Comparison of ENCODE assay signal across 1 cellular context in the genomic region with DNA sequence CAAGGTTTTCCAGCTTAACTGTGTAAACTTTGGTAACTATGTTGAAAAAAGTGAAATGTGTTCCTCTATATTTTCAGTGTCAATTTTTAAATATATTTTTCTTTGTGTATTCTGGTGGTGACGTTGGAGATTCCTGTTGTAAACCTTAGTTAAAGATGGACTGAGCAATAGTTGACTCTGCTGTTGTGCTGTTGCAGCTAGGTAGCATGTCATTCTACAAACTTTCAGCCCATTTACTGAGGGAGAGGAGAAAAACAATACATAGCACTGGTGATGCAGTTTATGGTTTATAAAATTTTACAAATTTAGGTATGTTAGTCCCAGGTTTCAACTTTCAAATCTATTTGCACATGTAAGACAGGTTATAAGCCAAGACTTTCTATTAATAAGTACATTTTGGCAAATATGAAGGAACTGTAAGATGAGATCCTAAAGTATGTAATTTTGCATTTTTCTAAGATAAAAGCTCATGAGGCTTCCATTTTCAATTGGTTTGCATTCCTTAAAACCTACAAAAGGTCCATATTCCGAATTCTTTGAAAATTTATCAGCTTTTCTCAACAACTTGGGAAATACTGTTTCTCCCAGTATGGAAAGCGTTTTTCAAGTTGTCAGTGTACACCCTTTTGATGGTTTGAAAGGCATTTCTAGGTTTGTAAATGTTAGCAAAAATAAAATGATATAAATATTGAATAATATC.
TF ChIP-seq lines count a peak whose summit lies in the region.

No MANE protein-coding gene starts in this region.

TF ChIP-seq in WTC11, 78 proteins besides CTCF, POLR2A, EP300 and RAD21 (continued from another document):
- TF ChIP-seq, protein P1, sequence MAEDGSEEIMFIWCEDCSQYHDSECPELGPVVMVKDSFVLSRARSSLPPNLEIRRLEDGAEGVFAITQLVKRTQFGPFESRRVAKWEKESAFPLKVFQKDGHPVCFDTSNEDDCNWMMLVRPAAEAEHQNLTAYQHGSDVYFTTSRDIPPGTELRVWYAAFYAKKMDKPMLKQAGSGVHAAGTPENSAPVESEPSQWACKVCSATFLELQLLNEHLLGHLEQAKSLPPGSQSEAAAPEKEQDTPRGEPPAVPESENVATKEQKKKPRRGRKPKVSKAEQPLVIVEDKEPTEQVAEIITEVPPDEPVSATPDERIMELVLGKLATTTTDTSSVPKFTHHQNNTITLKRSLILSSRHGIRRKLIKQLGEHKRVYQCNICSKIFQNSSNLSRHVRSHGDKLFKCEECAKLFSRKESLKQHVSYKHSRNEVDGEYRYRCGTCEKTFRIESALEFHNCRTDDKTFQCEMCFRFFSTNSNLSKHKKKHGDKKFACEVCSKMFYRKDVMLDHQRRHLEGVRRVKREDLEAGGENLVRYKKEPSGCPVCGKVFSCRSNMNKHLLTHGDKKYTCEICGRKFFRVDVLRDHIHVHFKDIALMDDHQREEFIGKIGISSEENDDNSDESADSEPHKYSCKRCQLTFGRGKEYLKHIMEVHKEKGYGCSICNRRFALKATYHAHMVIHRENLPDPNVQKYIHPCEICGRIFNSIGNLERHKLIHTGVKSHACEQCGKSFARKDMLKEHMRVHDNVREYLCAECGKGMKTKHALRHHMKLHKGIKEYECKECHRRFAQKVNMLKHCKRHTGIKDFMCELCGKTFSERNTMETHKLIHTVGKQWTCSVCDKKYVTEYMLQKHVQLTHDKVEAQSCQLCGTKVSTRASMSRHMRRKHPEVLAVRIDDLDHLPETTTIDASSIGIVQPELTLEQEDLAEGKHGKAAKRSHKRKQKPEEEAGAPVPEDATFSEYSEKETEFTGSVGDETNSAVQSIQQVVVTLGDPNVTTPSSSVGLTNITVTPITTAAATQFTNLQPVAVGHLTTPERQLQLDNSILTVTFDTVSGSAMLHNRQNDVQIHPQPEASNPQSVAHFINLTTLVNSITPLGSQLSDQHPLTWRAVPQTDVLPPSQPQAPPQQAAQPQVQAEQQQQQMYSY (CRISPR knock-in tag; IDR thresholded peaks at IDR 0.05): no peak
